ENCODE assay signal across 22 cellular contexts in genomic region chr5:171478946-171479775, GRCh38. TPM values are rescaled to one million over a fixed set of nuclear protein-coding genes. Genes with fewer than 3 reads are reported as not detected.
DNase-seq lines count a peak whose midpoint lies in the region; ATAC-seq and TF ChIP-seq lines count a peak whose summit lies in the region.
"Had no signal": no experiment of that assay in that cellular context is flagged by ENCODE, and none has a peak within 500 bp of the region (broad histone marks: within the 10 kb centered on the region; RNA-seq: fewer than 3 reads in every experiment).

No MANE protein-coding gene starts in this region.

- no peak overlapping the region for H2BK120ac ChIP-seq in trophoblast cell (ENCODE audit: insufficient read depth, low read length, poor library complexity)
- no peak overlapping the region for H2BK120ac ChIP-seq in mesenchymal stem cell (ENCODE audit: low read depth, low read length)

- no peak overlapping the region for H4K8ac ChIP-seq in trophoblast cell (ENCODE audit: low read depth, low read length)
- H4K8ac ChIP-seq in mesenchymal stem cell (ENCODE audit: low read length), result no peak overlapping the region

- H3K4ac ChIP-seq in trophoblast cell (ENCODE audit: low read depth, low read length), result no peak overlapping the region
- H3K4ac ChIP-seq in mesenchymal stem cell (ENCODE audit: low read depth in 1 of 2, low read length in 2 of 2), result no peak overlapping the region

- no peak for DNase-seq in CD4-positive, alpha-beta T cell
- peak; percentile 63 for DNase-seq in H7
- no peak for DNase-seq in T-helper 17 cell
- DNase-seq in mesothelial cell of epicardium (ENCODE audit: low spot score in 2 of 2, unreplicated experiment in 2 of 2), result no peak
- DNase-seq in amniotic stem cell (lab: John Stamatoyannopoulos, UW), result no peak
- no peak for DNase-seq in trophoblast cell
- no peak for DNase-seq in mesenchymal stem cell
- DNase-seq: DMS 273 treated with DMSO at 0.1 percent for 48 hours, GF-D8, GOT3, IMR-90, MM.1S, NCI-H1092, NCI-H1436 treated with DMSO at 0.1 percent for 48 hours, NCI-H2029, NCI-H2171, NCI-H526 treated with DMSO at 0.1 percent for 48 hours, OCI-M1, Right ventricle myocardium superior had no signal

- no peak overlapping the region for H2BK15ac ChIP-seq in mesenchymal stem cell (ENCODE audit: low read depth, poor library complexity, severe bottlenecking)

- H3K36me3 ChIP-seq in H7 (replicated peaks; ENCODE audit: control insufficient read depth, insufficient read depth, low read length) (no peaks in the 10 kb centered on the region), trophoblast cell (ENCODE audit: control insufficient read depth in 1 of 2, insufficient read depth in 2 of 2, low read length in 2 of 2) (no peaks in the 10 kb centered on the region), mesenchymal stem cell (ENCODE audit: control insufficient read depth in 1 of 2, insufficient read depth in 2 of 2, low read depth in 1 of 2, low read length in 2 of 2) (no peaks in the 10 kb centered on the region)

- POLR2A ChIA-PET in CD4-positive, alpha-beta T cell (lab: Charles Lee), result no interaction called here

- no peak overlapping the region for H3K4me3 Mint-ChIP-seq in CD4-positive, alpha-beta T cell
- H3K4me3 Mint-ChIP-seq in T-helper 17 cell (no peak overlapping the region), mesothelial cell of epicardium (no peak overlapping the region)

- H3K18ac ChIP-seq in trophoblast cell (ENCODE audit: low read length) (no peak overlapping the region), mesenchymal stem cell (ENCODE audit: low read depth in 1 of 2, low read length in 2 of 2) (no peak overlapping the region)

- H3K79me1 ChIP-seq in trophoblast cell (ENCODE audit: low read length), result no peaks in the 10 kb centered on the region
- H3K79me1 ChIP-seq in mesenchymal stem cell (replicated peaks; ENCODE audit: low read length, poor library complexity, severe bottlenecking), result no peaks in the 10 kb centered on the region

- H4K12ac ChIP-seq in trophoblast cell (ENCODE audit: low read depth, low read length), result no peak overlapping the region

- no peak overlapping the region for H3K4me2 ChIP-seq in trophoblast cell (ENCODE audit: low read length)
- H3K4me2 ChIP-seq in mesenchymal stem cell (ENCODE audit: low read length, poor library complexity, severe bottlenecking), result no peak overlapping the region

- H3K79me2 ChIP-seq in trophoblast cell (ENCODE audit: control insufficient read depth, insufficient read depth, low read length, poor library complexity), result no peaks in the 10 kb centered on the region

- no peak for ATAC-seq in CD4-positive, alpha-beta T cell (ENCODE audit: poor library complexity)
- peak; percentile 77 for ATAC-seq in T-helper 17 cell
- ATAC-seq in HG03025 (IDR thresholded peaks at IDR 0.05; ENCODE audit: low FRiP score, unreplicated experiment), result no peak

- no peak overlapping the region for H2AK5ac ChIP-seq in trophoblast cell (ENCODE audit: low read length)
- H2AK5ac ChIP-seq in mesenchymal stem cell (ENCODE audit: low read length, severe bottlenecking), result no peak overlapping the region

- WGBS in trophoblast cell (ENCODE audit: extremely low coverage, insufficient coverage, insufficient read length), result no CpG with 5 or more reads among the region's 4 CpGs
- 50% methylated on average over 4 of the region's 4 CpGs for WGBS in mesenchymal stem cell

- no peaks in the 10 kb centered on the region for H3K9me3 Mint-ChIP-seq in CD4-positive, alpha-beta T cell
- H3K9me3 Mint-ChIP-seq in mesothelial cell of epicardium, result no peaks in the 10 kb centered on the region

- H4K91ac ChIP-seq in trophoblast cell (ENCODE audit: low read depth, low read length) (no peak overlapping the region), mesenchymal stem cell (ENCODE audit: low read length) (no peak overlapping the region)

- H3K9me3 ChIP-seq in CD4-positive, alpha-beta T cell (ENCODE audit: control insufficient read depth, low read length), result no peaks in the 10 kb centered on the region
- H3K9me3 ChIP-seq in T-helper 17 cell (ENCODE audit: control insufficient read depth, low read length, poor library complexity, severe bottlenecking) (no peaks in the 10 kb centered on the region), trophoblast cell (ENCODE audit: insufficient read depth, low read depth, low read length) (peaks cover 2% of the 10 kb centered on the region), mesenchymal stem cell (ENCODE audit: control insufficient read depth, low read length) (no peaks in the 10 kb centered on the region)

- H3K4me3 ChIP-seq in H7 (ENCODE audit: insufficient read depth, low read depth, low read length), result no peak overlapping the region
- no peak overlapping the region for H3K4me3 ChIP-seq in trophoblast cell (ENCODE audit: low read depth, low read length)
- no peak overlapping the region for H3K4me3 ChIP-seq in mesenchymal stem cell (ENCODE audit: insufficient read depth in 1 of 2, low read depth in 1 of 2, low read length in 2 of 2)
- H3K4me3 ChIP-seq: SK-N-MC had no signal

- no peaks in the 10 kb centered on the region for H3K27me3 ChIP-seq in CD4-positive, alpha-beta T cell (ENCODE audit: control insufficient read depth, insufficient read depth, low read length)
- H3K27me3 ChIP-seq in H7 (ENCODE audit: control insufficient read depth, insufficient read depth, low read length) (no peaks in the 10 kb centered on the region), trophoblast cell (ENCODE audit: insufficient read depth, low read length) (no peaks in the 10 kb centered on the region), mesenchymal stem cell (ENCODE audit: control insufficient read depth in 1 of 2, insufficient read depth in 1 of 2, low read length in 2 of 2) (peaks cover 19 to 43% of the 10 kb centered on the region in 2 experiments)

- H2BK5ac ChIP-seq in trophoblast cell (ENCODE audit: low read depth, low read length, poor library complexity) (no peak overlapping the region), mesenchymal stem cell (ENCODE audit: low read depth, low read length, poor library complexity, severe bottlenecking) (no peak overlapping the region)

- H3K36me3 Mint-ChIP-seq in CD4-positive, alpha-beta T cell (ENCODE audit: low read depth), result no peaks in the 10 kb centered on the region
- H3K36me3 Mint-ChIP-seq in T-helper 17 cell (ENCODE audit: low read depth) (no peaks in the 10 kb centered on the region), mesothelial cell of epicardium (no peaks in the 10 kb centered on the region)

- H3K14ac ChIP-seq in trophoblast cell (ENCODE audit: low read length) (no peak overlapping the region), mesenchymal stem cell (ENCODE audit: low read length in 2 of 2) (no peak overlapping the region)

- peaks cover 4 to 6% of the 10 kb centered on the region in 2 experiments for H3K4me1 ChIP-seq in trophoblast cell (ENCODE audit: control insufficient read depth in 1 of 2, insufficient read depth in 2 of 2, low read length in 2 of 2)
- peaks cover 2% of the 10 kb centered on the region for H3K4me1 ChIP-seq in mesenchymal stem cell (ENCODE audit: control insufficient read depth, insufficient read depth, low read depth, low read length)

- CTCF ChIA-PET in CD4-positive, alpha-beta T cell (lab: Charles Lee), result no interaction called here

- peaks cover 5% of the 10 kb centered on the region for H3K4me1 Mint-ChIP-seq in CD4-positive, alpha-beta T cell (ENCODE audit: low read depth)
- peaks cover 8% of the 10 kb centered on the region for H3K4me1 Mint-ChIP-seq in T-helper 17 cell
- H3K4me1 Mint-ChIP-seq in mesothelial cell of epicardium, result peaks cover 12% of the 10 kb centered on the region

- H2AFZ ChIP-seq in trophoblast cell (ENCODE audit: insufficient read depth, low read length, poor library complexity) (no peak overlapping the region), mesenchymal stem cell (ENCODE audit: low read depth, low read length) (no peak overlapping the region)

- TF ChIP-seq CTCF in CD4-positive, alpha-beta T cell (IDR thresholded peaks at IDR 0.05), result no peak
- TF ChIP-seq CTCF in mesothelial cell of epicardium (IDR thresholded peaks at IDR 0.05; ENCODE audit: unreplicated experiment), result no peak

- H2BK12ac ChIP-seq in trophoblast cell (ENCODE audit: low read length) (no peak overlapping the region), mesenchymal stem cell (ENCODE audit: low read length in 2 of 2) (no peak overlapping the region)

- intact Hi-C loops in CD4-positive, alpha-beta T cell (cut with DNase I, micrococcal nuclease), result no loop called here

- H3K27ac ChIP-seq in CD4-positive, alpha-beta T cell (ENCODE audit: low read depth, low read length), result no peak overlapping the region
- H3K27ac ChIP-seq in trophoblast cell (ENCODE audit: low read depth, low read length), result no peak overlapping the region
- no peak overlapping the region for H3K27ac ChIP-seq in mesenchymal stem cell (ENCODE audit: low read length, poor library complexity, severe bottlenecking)
- H3K27ac ChIP-seq: C4-2B, SK-N-MC had no signal

- H3K27ac Mint-ChIP-seq in CD4-positive, alpha-beta T cell, result peak overlapping the region; percentile 7
- peak overlapping the region; percentile 79 for H3K27ac Mint-ChIP-seq in T-helper 17 cell
- peak overlapping the region; percentile 64 for H3K27ac Mint-ChIP-seq in mesothelial cell of epicardium

- H3K27me3 Mint-ChIP-seq in CD4-positive, alpha-beta T cell, result peaks cover 6% of the 10 kb centered on the region
- H3K27me3 Mint-ChIP-seq in T-helper 17 cell (peaks cover 3% of the 10 kb centered on the region), mesothelial cell of epicardium (ENCODE audit: low read depth) (no peaks in the 10 kb centered on the region)

- H3K23ac ChIP-seq in trophoblast cell (ENCODE audit: low read length), result no peak overlapping the region
- no peak overlapping the region for H3K23ac ChIP-seq in mesenchymal stem cell (ENCODE audit: low read length in 2 of 2)

- H3K9ac ChIP-seq in trophoblast cell (ENCODE audit: low read length) (no peak overlapping the region), mesenchymal stem cell (ENCODE audit: low read length) (no peak overlapping the region)

RNA-seq across cellular contexts. Expression of gene FGF18, which starts 59.7 kb away (rescaled TPM):
- total RNA-seq in CD4-positive, alpha-beta T cell, result under 1 TPM; 0.31 to 0.33 TPM
- total RNA-seq in H7 (2014; rRNA removed; shearing (Covaris generic)), result 1.9 TPM in 2 replicates
- under 1 TPM; 0.44 to 0.50 TPM for total RNA-seq in T-helper 17 cell
- total RNA-seq in mesothelial cell of epicardium, result 10.2 to 11.7 TPM (median 11.3 TPM) in 3 replicates
- 8.7 and 10.3 TPM in 2 replicates for polyA plus RNA-seq in trophoblast cell (2013)
- 0.12 TPM for polyA plus RNA-seq in mesenchymal stem cell (2013, experiment 1 of 2)
- polyA plus RNA-seq in mesenchymal stem cell (2013, experiment 2 of 2), result 0.04 TPM
- total RNA-seq: IMR-90 had no signal

Comparison
In these comparisons a context has a peak if more than half of its experiments do, and no peak if none do; other contexts are left out.
1. H3K27ac Mint-ChIP-seq: peak in every context shown above with its lines; median percentile 79 in T-helper 17 cell; 64 in mesothelial cell of epicardium; 7 in CD4-positive, alpha-beta T cell.